1 cellular context compared by ENCODE assay signal in the genomic region with DNA sequence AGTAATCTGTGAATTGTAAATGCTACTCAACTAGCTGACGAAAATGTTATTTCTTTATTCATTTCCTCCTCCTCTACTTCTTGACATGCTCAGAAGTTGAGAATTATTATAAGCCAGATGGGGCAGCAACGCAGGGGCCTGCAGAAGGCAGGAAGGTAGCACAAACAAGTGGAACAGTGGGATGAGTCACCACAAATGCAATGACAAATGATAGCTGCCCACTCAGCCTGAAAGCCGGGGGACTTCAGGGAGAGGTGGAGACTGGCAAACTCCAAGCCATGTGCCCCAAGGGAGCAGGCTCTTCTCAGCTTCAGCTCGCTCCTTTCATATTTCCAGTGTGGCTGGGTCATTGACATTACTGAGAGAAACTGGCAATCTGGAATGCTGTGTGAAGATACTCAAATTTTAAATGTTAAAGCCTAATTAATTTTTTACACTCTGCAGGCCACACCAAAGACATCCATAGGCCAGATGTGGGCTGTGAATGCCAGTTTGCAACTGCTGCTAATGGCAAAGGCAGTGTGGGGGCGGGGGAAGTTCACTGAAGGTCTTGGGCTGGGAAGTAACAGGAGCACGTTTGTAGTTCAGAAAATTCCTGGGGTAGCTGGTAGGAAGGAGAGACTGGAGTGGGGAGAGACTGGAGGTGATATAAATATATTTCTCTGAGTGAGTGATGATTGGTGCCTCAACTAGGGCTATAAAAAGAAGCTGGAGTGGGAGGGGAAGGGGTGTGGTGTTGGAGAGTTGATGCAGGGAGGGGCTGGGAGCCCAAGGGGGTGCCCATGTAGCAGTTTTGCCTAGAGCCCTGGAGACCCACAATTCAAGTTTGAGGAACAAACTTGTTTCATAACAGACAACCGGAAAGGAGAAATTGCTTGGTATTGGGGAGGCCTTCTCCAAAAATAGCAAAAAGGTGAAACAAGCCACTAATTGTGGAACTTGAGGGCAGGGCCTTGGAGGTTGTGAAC.
TF ChIP-seq lines count a peak whose summit lies in the region.

No MANE protein-coding gene starts in this region.

TF ChIP-seq in K562, 482 proteins besides CTCF, POLR2A, EP300 and RAD21 (continued from another document):
- TF ChIP-seq, protein P1, sequence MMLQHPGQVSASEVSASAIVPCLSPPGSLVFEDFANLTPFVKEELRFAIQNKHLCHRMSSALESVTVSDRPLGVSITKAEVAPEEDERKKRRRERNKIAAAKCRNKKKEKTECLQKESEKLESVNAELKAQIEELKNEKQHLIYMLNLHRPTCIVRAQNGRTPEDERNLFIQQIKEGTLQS (IDR thresholded peaks at IDR 0.05) = peak; percentile 87
- TF ChIP-seq, protein P1 (CRISPR knock-in tag; conservative IDR thresholded peaks at IDR 0.05) = no peak; the same call in 1 of the 2 replicates
- TF ChIP-seq SMARCC2 (IDR thresholded peaks at IDR 0.05; ENCODE audit: low read depth) = peak; percentile 20; the same call in 1 of the 2 replicates
- TF ChIP-seq, protein P2, sequence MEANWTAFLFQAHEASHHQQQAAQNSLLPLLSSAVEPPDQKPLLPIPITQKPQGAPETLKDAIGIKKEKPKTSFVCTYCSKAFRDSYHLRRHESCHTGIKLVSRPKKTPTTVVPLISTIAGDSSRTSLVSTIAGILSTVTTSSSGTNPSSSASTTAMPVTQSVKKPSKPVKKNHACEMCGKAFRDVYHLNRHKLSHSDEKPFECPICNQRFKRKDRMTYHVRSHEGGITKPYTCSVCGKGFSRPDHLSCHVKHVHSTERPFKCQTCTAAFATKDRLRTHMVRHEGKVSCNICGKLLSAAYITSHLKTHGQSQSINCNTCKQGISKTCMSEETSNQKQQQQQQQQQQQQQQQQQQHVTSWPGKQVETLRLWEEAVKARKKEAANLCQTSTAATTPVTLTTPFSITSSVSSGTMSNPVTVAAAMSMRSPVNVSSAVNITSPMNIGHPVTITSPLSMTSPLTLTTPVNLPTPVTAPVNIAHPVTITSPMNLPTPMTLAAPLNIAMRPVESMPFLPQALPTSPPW (CRISPR knock-in tag; IDR thresholded peaks at IDR 0.05) = peak; percentile 41
- TF ChIP-seq SMARCE1 (IDR thresholded peaks at IDR 0.05) = 0 out of 2 replicates have a peak, but pooled peaks have one; percentile 15
- peak; percentile 3; the same call in 1 of the 2 replicates for TF ChIP-seq EGR1 (conservative IDR thresholded peaks at IDR 0.05)
- no peak for TF ChIP-seq HCFC1 (IDR thresholded peaks at IDR 0.05; ENCODE audit: low read depth, low read length)
- no peak for TF ChIP-seq ZNF561 (CRISPR knock-in tag; conservative IDR thresholded peaks at IDR 0.05)
- TF ChIP-seq SMAD2 (IDR thresholded peaks at IDR 0.05; ENCODE audit: low read depth, low read length) = no peak
- TF ChIP-seq ZNF263 (CRISPR knock-in tag; IDR thresholded peaks at IDR 0.05; ENCODE audit: borderline replicate concordance) = 0 out of 2 replicates have a peak, but pooled peaks have one; percentile 4
- TF ChIP-seq, protein P3, sequence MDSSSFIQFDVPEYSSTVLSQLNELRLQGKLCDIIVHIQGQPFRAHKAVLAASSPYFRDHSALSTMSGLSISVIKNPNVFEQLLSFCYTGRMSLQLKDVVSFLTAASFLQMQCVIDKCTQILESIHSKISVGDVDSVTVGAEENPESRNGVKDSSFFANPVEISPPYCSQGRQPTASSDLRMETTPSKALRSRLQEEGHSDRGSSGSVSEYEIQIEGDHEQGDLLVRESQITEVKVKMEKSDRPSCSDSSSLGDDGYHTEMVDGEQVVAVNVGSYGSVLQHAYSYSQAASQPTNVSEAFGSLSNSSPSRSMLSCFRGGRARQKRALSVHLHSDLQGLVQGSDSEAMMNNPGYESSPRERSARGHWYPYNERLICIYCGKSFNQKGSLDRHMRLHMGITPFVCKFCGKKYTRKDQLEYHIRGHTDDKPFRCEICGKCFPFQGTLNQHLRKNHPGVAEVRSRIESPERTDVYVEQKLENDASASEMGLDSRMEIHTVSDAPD (CRISPR knock-in tag; IDR thresholded peaks at IDR 0.05) = no peak
- no peak for TF ChIP-seq ZNF165 (CRISPR knock-in tag; IDR thresholded peaks at IDR 0.05; ENCODE audit: borderline replicate concordance)
- no peak for TF ChIP-seq ZNF217 (CRISPR knock-in tag; IDR thresholded peaks at IDR 0.05)
- 0 out of 2 replicates have a peak, but pooled peaks have one; percentile 36 for TF ChIP-seq SMARCA4 (IDR thresholded peaks at IDR 0.05)
- peak; percentile 93 for TF ChIP-seq JUND (IDR thresholded peaks at IDR 0.05; ENCODE audit: borderline replicate concordance, low read depth, low read length)
- peak; percentile 89; the same call in 2 of the 3 replicates for TF ChIP-seq JUND (tag; IDR thresholded peaks at IDR 0.05; ENCODE audit: borderline replicate concordance, low read depth, low read length)
- no peak for TF ChIP-seq ATF1 (CRISPR knock-in tag; IDR thresholded peaks at IDR 0.05)
- no peak for TF ChIP-seq ATF1 (tag; IDR thresholded peaks at IDR 0.05)
- TF ChIP-seq, protein P4, sequence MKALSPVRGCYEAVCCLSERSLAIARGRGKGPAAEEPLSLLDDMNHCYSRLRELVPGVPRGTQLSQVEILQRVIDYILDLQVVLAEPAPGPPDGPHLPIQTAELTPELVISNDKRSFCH (CRISPR knock-in tag; IDR thresholded peaks at IDR 0.05) = no peak
- TF ChIP-seq, protein P4 (tag; IDR thresholded peaks at IDR 0.05) = no peak
- TF ChIP-seq DPF2 (IDR thresholded peaks at IDR 0.05) = peak; percentile 49; the same call in 1 of the 2 replicates
- TF ChIP-seq PTBP1 (IDR thresholded peaks at IDR 0.05; ENCODE audit: low read depth, low read length) = no peak
- no peak for TF ChIP-seq RFX7 (CRISPR knock-in tag; IDR thresholded peaks at IDR 0.05)
- 0 out of 2 replicates have a peak, but pooled peaks have one; percentile 6 for TF ChIP-seq CBFA2T3 (IDR thresholded peaks at IDR 0.05)
- TF ChIP-seq, protein P5, sequence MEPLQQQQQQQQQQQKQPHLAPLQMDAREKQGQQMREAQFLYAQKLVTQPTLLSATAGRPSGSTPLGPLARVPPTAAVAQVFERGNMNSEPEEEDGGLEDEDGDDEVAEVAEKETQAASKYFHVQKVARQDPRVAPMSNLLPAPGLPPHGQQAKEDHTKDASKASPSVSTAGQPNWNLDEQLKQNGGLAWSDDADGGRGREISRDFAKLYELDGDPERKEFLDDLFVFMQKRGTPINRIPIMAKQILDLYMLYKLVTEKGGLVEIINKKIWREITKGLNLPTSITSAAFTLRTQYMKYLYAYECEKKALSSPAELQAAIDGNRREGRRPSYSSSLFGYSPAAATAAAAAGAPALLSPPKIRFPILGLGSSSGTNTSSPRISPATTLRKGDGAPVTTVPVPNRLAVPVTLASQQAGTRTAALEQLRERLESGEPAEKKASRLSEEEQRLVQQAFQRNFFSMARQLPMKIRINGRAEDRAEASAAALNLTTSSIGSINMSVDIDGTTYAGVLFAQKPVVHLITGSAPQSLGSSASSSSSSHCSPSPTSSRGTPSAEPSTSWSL (CRISPR knock-in tag; IDR thresholded peaks at IDR 0.05; ENCODE audit: borderline replicate concordance) = no peak
- TF ChIP-seq, protein P6, sequence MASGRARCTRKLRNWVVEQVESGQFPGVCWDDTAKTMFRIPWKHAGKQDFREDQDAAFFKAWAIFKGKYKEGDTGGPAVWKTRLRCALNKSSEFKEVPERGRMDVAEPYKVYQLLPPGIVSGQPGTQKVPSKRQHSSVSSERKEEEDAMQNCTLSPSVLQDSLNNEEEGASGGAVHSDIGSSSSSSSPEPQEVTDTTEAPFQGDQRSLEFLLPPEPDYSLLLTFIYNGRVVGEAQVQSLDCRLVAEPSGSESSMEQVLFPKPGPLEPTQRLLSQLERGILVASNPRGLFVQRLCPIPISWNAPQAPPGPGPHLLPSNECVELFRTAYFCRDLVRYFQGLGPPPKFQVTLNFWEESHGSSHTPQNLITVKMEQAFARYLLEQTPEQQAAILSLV (tag; IDR thresholded peaks at IDR 0.05) = 0 out of 2 replicates have a peak, but pooled peaks have one; percentile 24
- TF ChIP-seq, protein P7, sequence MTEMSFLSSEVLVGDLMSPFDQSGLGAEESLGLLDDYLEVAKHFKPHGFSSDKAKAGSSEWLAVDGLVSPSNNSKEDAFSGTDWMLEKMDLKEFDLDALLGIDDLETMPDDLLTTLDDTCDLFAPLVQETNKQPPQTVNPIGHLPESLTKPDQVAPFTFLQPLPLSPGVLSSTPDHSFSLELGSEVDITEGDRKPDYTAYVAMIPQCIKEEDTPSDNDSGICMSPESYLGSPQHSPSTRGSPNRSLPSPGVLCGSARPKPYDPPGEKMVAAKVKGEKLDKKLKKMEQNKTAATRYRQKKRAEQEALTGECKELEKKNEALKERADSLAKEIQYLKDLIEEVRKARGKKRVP (CRISPR knock-in tag; IDR thresholded peaks at IDR 0.05) = no peak
- 0 out of 4 replicates have a peak, but pooled peaks of 1 of the 2 experiments have one; percentile 25 for TF ChIP-seq RCOR1 (IDR thresholded peaks at IDR 0.05; ENCODE audit: borderline replicate concordance in 1 of 2, low read depth in 2 of 2, low read length in 2 of 2)
- TF ChIP-seq, protein P8, sequence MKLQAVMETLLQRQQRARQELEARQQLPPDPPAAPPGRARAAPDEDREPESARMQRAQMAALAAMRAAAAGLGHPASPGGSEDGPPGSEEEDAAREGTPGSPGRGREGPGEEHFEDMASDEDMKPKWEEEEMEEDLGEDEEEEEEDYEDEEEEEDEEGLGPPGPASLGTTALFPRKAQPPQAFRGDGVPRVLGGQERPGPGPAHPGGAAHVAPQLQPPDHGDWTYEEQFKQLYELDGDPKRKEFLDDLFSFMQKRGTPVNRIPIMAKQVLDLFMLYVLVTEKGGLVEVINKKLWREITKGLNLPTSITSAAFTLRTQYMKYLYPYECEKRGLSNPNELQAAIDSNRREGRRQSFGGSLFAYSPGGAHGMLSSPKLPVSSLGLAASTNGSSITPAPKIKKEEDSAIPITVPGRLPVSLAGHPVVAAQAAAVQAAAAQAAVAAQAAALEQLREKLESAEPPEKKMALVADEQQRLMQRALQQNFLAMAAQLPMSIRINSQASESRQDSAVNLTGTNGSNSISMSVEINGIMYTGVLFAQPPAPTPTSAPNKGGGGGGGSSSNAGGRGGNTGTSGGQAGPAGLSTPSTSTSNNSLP (IDR thresholded peaks at IDR 0.05; ENCODE audit: borderline replicate concordance, low read depth, low read length) = 0 out of 2 replicates have a peak, but pooled peaks have one; percentile 23
- TF ChIP-seq FOS (IDR thresholded peaks at IDR 0.05; ENCODE audit: extremely low read depth, insufficient read length) = peak; percentile 23
- no peak for TF ChIP-seq SETDB1 (IDR thresholded peaks at IDR 0.05; ENCODE audit: low read length)
- peak; percentile 88 for TF ChIP-seq FOSL1 (tag; conservative IDR thresholded peaks at IDR 0.05)
- 0 out of 2 replicates have a peak, but pooled peaks have one; percentile 24 for TF ChIP-seq JUNB (CRISPR knock-in tag; conservative IDR thresholded peaks at IDR 0.05)
- TF ChIP-seq ZNF324 (CRISPR knock-in tag; IDR thresholded peaks at IDR 0.05) = no peak
- no peak for TF ChIP-seq ZNF274 (IDR thresholded peaks at IDR 0.05; ENCODE audit: borderline replicate concordance, low read depth, low read length)
- TF ChIP-seq MEF2A (IDR thresholded peaks at IDR 0.05; ENCODE audit: control insufficient read depth, low read depth, low read length) = 0 out of 2 replicates have a peak, but pooled peaks have one; percentile 29
- TF ChIP-seq NFE2 (IDR thresholded peaks at IDR 0.05; ENCODE audit: low read depth) = peak; percentile 41; the same call in 1 of the 2 replicates
- no peak for TF ChIP-seq KLF13 (tag; IDR thresholded peaks at IDR 0.05; ENCODE audit: borderline replicate concordance, low read depth)
- TF ChIP-seq MEIS2 (IDR thresholded peaks at IDR 0.05; ENCODE audit: partially characterized antibody) = peak; percentile 69
- peak; percentile 69 for TF ChIP-seq JUN (IDR thresholded peaks at IDR 0.05; ENCODE audit: borderline replicate concordance, low read depth, low read length)
- no peak for TF ChIP-seq JUN (CRISPR knock-in tag; IDR thresholded peaks at IDR 0.05; ENCODE audit: borderline replicate concordance)
